8 cellular contexts compared by ENCODE assay signal in genomic region chr18:26468931-26469340, GRCh38.
DNase-seq lines count a peak whose midpoint lies in the region; ATAC-seq and TF ChIP-seq lines count a peak whose summit lies in the region.

No MANE protein-coding gene starts in this region.

- DNase-seq in activated CD4-positive, alpha-beta T cell treated with anti-CD3 and anti-CD28 coated beads for 48 hours, result peak; percentile 20
- DNase-seq in activated CD4-positive, alpha-beta T cell treated with anti-CD3 and anti-CD28 coated beads for 4 hours, result no peak
- peak; percentile 63 to 74 for DNase-seq in NCI-H187 (lab: John Stamatoyannopoulos, UW)
- peak; percentile 29 for DNase-seq in neural crest cell (ENCODE audit: low read depth, low spot score)
- DNase-seq in naive thymus-derived CD8-positive, alpha-beta T cell, result no peak
- no peak for DNase-seq in posterior vena cava (ENCODE audit: low spot score)

- no peak overlapping the region for H3K4me3 Mint-ChIP-seq in brain
- no peak overlapping the region for H3K4me3 Mint-ChIP-seq in neural crest cell
- H3K4me3 Mint-ChIP-seq in naive thymus-derived CD8-positive, alpha-beta T cell, result no peak overlapping the region

- TF ChIP-seq CTCF in brain (conservative IDR thresholded peaks at IDR 0.05) (peak; percentile 23 to 70), neural crest cell (conservative IDR thresholded peaks at IDR 0.05) (peak; percentile 74)

- POLR2A ChIA-PET in naive thymus-derived CD8-positive, alpha-beta T cell (lab: Charles Lee), result interaction anchor here (0.6 kb wide), 1 partner anchor 283 kb away, joined by 8 read pairs; no protein-coding TSS in a partner anchor

- intact Hi-C loops in posterior vena cava (cut with DNase I), result no loop called here

- H3K27me3 Mint-ChIP-seq in brain (no peaks in the 10 kb centered on the region), neural crest cell (ENCODE audit: low read depth) (no peaks in the 10 kb centered on the region)
- no peaks in the 10 kb centered on the region for H3K27me3 Mint-ChIP-seq in naive thymus-derived CD8-positive, alpha-beta T cell

- H3K27ac Mint-ChIP-seq in brain, result peak overlapping the region in 2 of 5 experiments; percentile 6 to 18
- no peak overlapping the region for H3K27ac Mint-ChIP-seq in neural crest cell (ENCODE audit: unreplicated experiment)
- H3K27ac Mint-ChIP-seq in naive thymus-derived CD8-positive, alpha-beta T cell, result no peak overlapping the region

- ATAC-seq in HG02642 (IDR thresholded peaks at IDR 0.05; ENCODE audit: poor library complexity, unreplicated experiment), result peak; percentile 62
- no peak for ATAC-seq in naive thymus-derived CD8-positive, alpha-beta T cell

- H3K9me3 Mint-ChIP-seq in brain, result no peaks in the 10 kb centered on the region
- no peaks in the 10 kb centered on the region for H3K9me3 Mint-ChIP-seq in neural crest cell
- no peaks in the 10 kb centered on the region for H3K9me3 Mint-ChIP-seq in naive thymus-derived CD8-positive, alpha-beta T cell

- H3K36me3 Mint-ChIP-seq in brain, result peaks cover 62% of the 10 kb centered on the region
- H3K36me3 Mint-ChIP-seq in neural crest cell (ENCODE audit: low read depth), result peaks cover 11% of the 10 kb centered on the region
- H3K36me3 Mint-ChIP-seq in naive thymus-derived CD8-positive, alpha-beta T cell, result peaks cover 0 to 6% (median 3%) of the 10 kb centered on the region in 3 donors

- H3K4me1 Mint-ChIP-seq in brain, result peaks cover 26% of the 10 kb centered on the region
- H3K4me1 Mint-ChIP-seq in neural crest cell, result no peaks in the 10 kb centered on the region
- H3K4me1 Mint-ChIP-seq in naive thymus-derived CD8-positive, alpha-beta T cell, result no peaks in the 10 kb centered on the region

Comparison
In these comparisons a context has a peak if more than half of its experiments do, and no peak if none do; other contexts are left out.
1. DNase-seq: peak in activated CD4-positive, alpha-beta T cell treated with anti-CD3 and anti-CD28 coated beads for 48 hours (single experiment), NCI-H187 (2 of 2) and neural crest cell (single experiment); none in activated CD4-positive, alpha-beta T cell treated with anti-CD3 and anti-CD28 coated beads for 4 hours (0 of 2), naive thymus-derived CD8-positive, alpha-beta T cell (0 of 10) and posterior vena cava (single experiment).